8 cellular contexts compared by ENCODE assay signal in genomic region chr1:267815-268214, GRCh38.
DNase-seq lines count a peak whose midpoint lies in the region; ATAC-seq and TF ChIP-seq lines count a peak whose summit lies in the region.
"Not testable (repeated sequence)": the region's sequence is repeated elsewhere in the genome, so short reads cannot be mapped to it uniquely, and the experiment has no call there.

No MANE protein-coding gene starts in this region.

- not testable (repeated sequence) for H3K9me3 ChIP-seq in RWPE2 (ENCODE audit: severe bottlenecking); heart left ventricle

- not testable (repeated sequence) for TF ChIP-seq POLR2A in heart left ventricle (IDR thresholded peaks at IDR 0.05)

- not testable (repeated sequence) for H3K4me1 ChIP-seq in RWPE2 (ENCODE audit: insufficient read depth, poor library complexity, severe bottlenecking); heart left ventricle

- not testable (repeated sequence) for H3K4me1 Mint-ChIP-seq in natural killer cell treated with Interleukin-12 subunit alpha and Interleukin-12 subunit beta and Interleukin-15 and Interleukin-18, amount 100 ng/mL, for 72 hours (ENCODE audit: low read depth in 2 of 2)

- H3K27ac ChIP-seq in RWPE2 (ENCODE audit: poor library complexity, severe bottlenecking); heart left ventricle: not testable (repeated sequence)

- DNase-seq in A172 (ENCODE audit: low spot score) (peak; percentile 20), RWPE2 (ENCODE audit: low spot score) (peak; percentile 43), cardiac fibroblast (ENCODE audit: low read depth in 2 of 2) (peak; percentile 65 to 69), heart left ventricle (peak; percentile 60 to 84 (median 79))
- DNase-seq in GM20000 (ENCODE audit: low spot score), result not testable (repeated sequence)
- peak; percentile 84 for DNase-seq in activated CD8-positive, alpha-beta memory T cell treated with anti-CD3 and anti-CD28 coated beads, Interleukin-2, amount 50 U/mL, for 48 hours
- peak; percentile 61 for DNase-seq in natural killer cell treated with Interleukin-12 subunit alpha and Interleukin-12 subunit beta and Interleukin-15 and Interleukin-18, amount 100 ng/mL, for 72 hours (ENCODE audit: low spot score)
- DNase-seq in stimulated activated CD4-positive, alpha-beta T cell treated with anti-CD3 and anti-CD28 coated beads, Interleukin-4, amount 100 ng/mL, for 1 hour, result peak; percentile 75

- not testable (repeated sequence) for H3K9me3 Mint-ChIP-seq in natural killer cell treated with Interleukin-12 subunit alpha and Interleukin-12 subunit beta and Interleukin-15 and Interleukin-18, amount 100 ng/mL, for 72 hours

- not testable (repeated sequence) for ATAC-seq in RWPE2 (ENCODE audit: low read depth); heart left ventricle; natural killer cell treated with Interleukin-12 subunit alpha and Interleukin-12 subunit beta and Interleukin-15 and Interleukin-18, amount 100 ng/mL, for 72 hours

- not testable (repeated sequence) for H3K36me3 Mint-ChIP-seq in natural killer cell treated with Interleukin-12 subunit alpha and Interleukin-12 subunit beta and Interleukin-15 and Interleukin-18, amount 100 ng/mL, for 72 hours

- H3K27me3 ChIP-seq in RWPE2 (ENCODE audit: insufficient read depth, poor library complexity, severe bottlenecking); heart left ventricle: not testable (repeated sequence)

- not testable (repeated sequence) for H3K4me3 ChIP-seq in RWPE2 (ENCODE audit: severe bottlenecking); cardiac fibroblast (replicated peaks in 1 of 2; ENCODE audit: low read depth in 2 of 2, low read length in 2 of 2); heart left ventricle

- not testable (repeated sequence) for H3K27me3 Mint-ChIP-seq in natural killer cell treated with Interleukin-12 subunit alpha and Interleukin-12 subunit beta and Interleukin-15 and Interleukin-18, amount 100 ng/mL, for 72 hours

- intact Hi-C loops in heart left ventricle (cut with DNase I), result not testable (repeated sequence)

- H3K36me3 ChIP-seq in RWPE2 (ENCODE audit: low read depth); heart left ventricle: not testable (repeated sequence)

- WGBS in heart left ventricle, 4 donors, result 3 to 21% (median 7%) methylated on average over 5 of the region's 5 CpGs

- TF ChIP-seq CTCF in GM20000 (IDR thresholded peaks at IDR 0.05; ENCODE audit: extremely low read depth, missing control alignments), result peak; percentile 48
- peak; percentile 59 for TF ChIP-seq CTCF in RWPE2 (IDR thresholded peaks at IDR 0.05; ENCODE audit: poor library complexity, severe bottlenecking)
- TF ChIP-seq CTCF in cardiac fibroblast (IDR thresholded peaks at IDR 0.05; ENCODE audit: low read depth, low read length), result peak; percentile 49
- TF ChIP-seq CTCF in heart left ventricle (IDR thresholded peaks at IDR 0.05), result peak; percentile 33 to 73 (median 50)

- not testable (repeated sequence) for H3K4me3 Mint-ChIP-seq in natural killer cell treated with Interleukin-12 subunit alpha and Interleukin-12 subunit beta and Interleukin-15 and Interleukin-18, amount 100 ng/mL, for 72 hours

- not testable (repeated sequence) for H3K27ac Mint-ChIP-seq in natural killer cell treated with Interleukin-12 subunit alpha and Interleukin-12 subunit beta and Interleukin-15 and Interleukin-18, amount 100 ng/mL, for 72 hours
